ENCODE assay signal across 8 cellular contexts in genomic region chr1:70353038-70353437, GRCh38. TPM values are rescaled to one million over a fixed set of nuclear protein-coding genes. Genes with fewer than 3 reads are reported as not detected.
DNase-seq lines count a peak whose midpoint lies in the region; ATAC-seq and TF ChIP-seq lines count a peak whose summit lies in the region.

No MANE protein-coding gene starts in this region.

- H3K4me3 ChIP-seq in AG10803 (ENCODE audit: low read length) (peak overlapping the region; percentile 97), KMS-11 (IDR thresholded peaks at IDR 0.05; ENCODE audit: insufficient read depth, low read depth, low read length) (peak overlapping the region; percentile 49), coronary artery (peak overlapping the region; percentile 86)

- H3K27me3 Mint-ChIP-seq in naive thymus-derived CD8-positive, alpha-beta T cell: no peaks in the 10 kb centered on the region

- peak overlapping the region; percentile 98 for H3K27ac ChIP-seq in KMS-11
- no peak overlapping the region for H3K27ac ChIP-seq in coronary artery

- no peak overlapping the region for H2AFZ ChIP-seq in KMS-11 (ENCODE audit: low read depth)

- H3K4me2 ChIP-seq in KMS-11: peak overlapping the region; percentile 86

- H3K9ac ChIP-seq in KMS-11: peak overlapping the region; percentile 94

- ATAC-seq in naive thymus-derived CD8-positive, alpha-beta T cell: no peak

- H3K27ac Mint-ChIP-seq in naive thymus-derived CD8-positive, alpha-beta T cell: peak overlapping the region; percentile 94 to 100 (median 99)

- no peak for TF ChIP-seq CTCF in AG10803 (conservative IDR thresholded peaks at IDR 0.05; ENCODE audit: low read length)
- no peak for TF ChIP-seq CTCF in KMS-11 (conservative IDR thresholded peaks at IDR 0.05; ENCODE audit: low read depth, low read length)
- no peak for TF ChIP-seq CTCF in coronary artery (IDR thresholded peaks at IDR 0.05)

- peak overlapping the region; percentile 91 to 99 (median 98) for H3K4me3 Mint-ChIP-seq in naive thymus-derived CD8-positive, alpha-beta T cell

- H3K4me1 Mint-ChIP-seq in naive thymus-derived CD8-positive, alpha-beta T cell: peaks cover 22 to 68% (median 53%) of the 10 kb centered on the region in 4 donors

- no peaks in the 10 kb centered on the region for H4K20me1 ChIP-seq in KMS-11 (ENCODE audit: insufficient read depth)

- H3K27me3 ChIP-seq in KMS-11 (ENCODE audit: insufficient read depth, low read depth): no peaks in the 10 kb centered on the region

- DNase-seq in AG10803 (ENCODE audit: low read depth): no peak
- no peak for DNase-seq in coronary artery (ENCODE audit: low spot score)
- no peak for DNase-seq in naive thymus-derived CD8-positive, alpha-beta T cell
- no peak for DNase-seq in NK-92 treated with Interleukin-12 subunit alpha and Interleukin-12 subunit beta, amount 100 ng/mL, for 24 hours (lab: John Stamatoyannopoulos, UW)
- no peak for DNase-seq in globus pallidus (ENCODE audit: low spot score)
- DNase-seq in stimulated activated CD4-positive, alpha-beta T cell treated with anti-CD3 and anti-CD28 coated beads, Interleukin-15, amount 100 ng/mL, for 24 hours: no peak
- no peak for DNase-seq in NCI-H1092 treated with DMSO at 0.1 percent for 48 hours (lab: John Stamatoyannopoulos, UW)

- H3K36me3 ChIP-seq in KMS-11 (ENCODE audit: insufficient read depth): no peaks in the 10 kb centered on the region

- H3K36me3 Mint-ChIP-seq in naive thymus-derived CD8-positive, alpha-beta T cell: peaks cover 4 to 17% (median 6%) of the 10 kb centered on the region in 3 donors

- H3K4me1 ChIP-seq in KMS-11 (ENCODE audit: low read depth, poor library complexity, severe bottlenecking): peaks cover 60% of the 10 kb centered on the region

- H3K79me2 ChIP-seq in KMS-11 (ENCODE audit: insufficient read depth, low read depth): peaks cover 67% of the 10 kb centered on the region

- POLR2A ChIA-PET in naive thymus-derived CD8-positive, alpha-beta T cell (lab: Charles Lee): interaction anchor here (1.0 to 5.0 kb wide), 3 partner anchors 58 to 131 kb away, joined by 3 to 69 read pairs (median 22); partner anchors contain the start of genes CTH and SRSF11

- peaks cover 0 to 3% (median 0%) of the 10 kb centered on the region in 9 donors for H3K9me3 Mint-ChIP-seq in naive thymus-derived CD8-positive, alpha-beta T cell

RNA-seq across cellular contexts. Expression of gene ANKRD13C, which starts 1.5 kb away (rescaled TPM):
- 10 to 100 TPM; 30.3 to 33.0 TPM for total RNA-seq in naive thymus-derived CD8-positive, alpha-beta T cell
- polyA plus RNA-seq in naive thymus-derived CD8-positive, alpha-beta T cell: 10 to 100 TPM in 2 of 3 donors, 1 to 10 TPM in 1; 9.2 to 14.9 (median 10.5) TPM

RNA-seq across cellular contexts. Expression of gene CTH, which starts 58.0 kb away (rescaled TPM):
- 1 to 10 TPM; 4.3 to 4.7 TPM for total RNA-seq in naive thymus-derived CD8-positive, alpha-beta T cell
- polyA plus RNA-seq in naive thymus-derived CD8-positive, alpha-beta T cell: 1 to 10 TPM; 2.7 to 4.0 (median 3.1) TPM
